Comparison of ENCODE assay signal across 20 cellular contexts in the genomic region with DNA sequence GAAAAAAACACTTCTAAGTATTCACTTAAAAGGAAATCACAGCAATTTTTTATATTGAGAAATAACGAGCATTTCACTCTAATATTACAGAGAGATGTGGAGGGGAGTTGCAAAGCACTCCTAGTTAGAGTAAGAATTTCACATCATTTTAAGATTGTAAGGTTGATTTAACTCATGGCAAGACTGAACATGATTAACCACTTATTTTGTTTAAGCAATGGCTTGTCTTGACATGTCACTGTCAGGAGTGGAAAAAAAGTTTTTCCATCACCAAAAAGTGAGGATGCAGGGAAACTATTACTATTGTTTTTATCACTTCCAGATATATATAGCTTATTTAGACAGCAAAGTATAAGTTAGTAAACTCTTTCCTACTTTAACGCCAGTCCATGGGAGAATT. TPM values are rescaled to one million over a fixed set of nuclear protein-coding genes. Genes with fewer than 3 reads are reported as not detected.
"Had no signal": no experiment of that assay in that cellular context is flagged by ENCODE, and none has a peak within 500 bp of the region (broad histone marks: within the 10 kb centered on the region; RNA-seq: fewer than 3 reads in every experiment).

No MANE protein-coding gene starts in this region.

- DNase-seq: activated CD4-positive, alpha-beta memory T cell treated with anti-CD3 and anti-CD28 coated beads, Interleukin-2, amount 10 ng/mL, durations not matched to agents 7 days and 5 days; activated CD4-positive, alpha-beta T cell treated with anti-CD3 and anti-CD28 coated beads for 48 hours; activated CD4-positive, CD25-positive, alpha-beta regulatory T cell; activated CD8-positive, alpha-beta memory T cell treated with anti-CD3 and anti-CD28 coated beads, Interleukin-2, amount 10 ng/mL, durations not matched to agents 7 days and 5 days; activated naive CD4-positive, alpha-beta T cell; activated naive CD8-positive, alpha-beta T cell treated with anti-CD3 and anti-CD28 coated beads for 36 hours; amygdala; central memory CD4-positive, alpha-beta T cell; colonic mucosa; mesendoderm; naive thymus-derived CD8-positive, alpha-beta T cell; stimulated activated CD4-positive, alpha-beta T cell treated with anti-CD3 and anti-CD28 coated beads, Interleukin-4, amount 100 ng/mL, for 1 hour; stomach; T-cell; upper lobe of left lung had no signal

- H3K27me3 ChIP-seq: colonic mucosa, hepatocyte, stomach, upper lobe of left lung had no signal

- H2AFZ ChIP-seq: hepatocyte, parathyroid adenoma had no signal

- ATAC-seq: activated CD8-positive, alpha-beta memory T cell treated with anti-CD3 and anti-CD28 coated beads, Interleukin-2, amount 10 ng/mL, durations not matched to agents 7 days and 5 days; naive thymus-derived CD8-positive, alpha-beta T cell; sciatic nerve; T-cell had no signal

- H3K79me2 ChIP-seq: hepatocyte, parathyroid adenoma had no signal

- H3K4me2 ChIP-seq: hepatocyte, smooth muscle cell had no signal

- H3K4me3 ChIP-seq: colonic mucosa, hepatocyte, smooth muscle cell, stomach, thoracic aorta, upper lobe of left lung had no signal

- H3K4me1 ChIP-seq: colonic mucosa, parathyroid adenoma, stomach, upper lobe of left lung had no signal

- H3K36me3 ChIP-seq: colonic mucosa, stomach, thoracic aorta had no signal

- H3K27ac ChIP-seq: colonic mucosa, hepatocyte, parathyroid adenoma, stomach, thoracic aorta, upper lobe of left lung had no signal

- H3K9me3 ChIP-seq: colonic mucosa, stomach, thoracic aorta, upper lobe of left lung had no signal

RNA-seq across cellular contexts. Expression of gene CD36, which starts 27.1 kb away (rescaled TPM):
- total RNA-seq: activated CD4-positive, alpha-beta memory T cell treated with anti-CD3 and anti-CD28 coated beads, Interleukin-2, amount 10 ng/mL, durations not matched to agents 7 days and 5 days; activated CD8-positive, alpha-beta memory T cell treated with anti-CD3 and anti-CD28 coated beads, Interleukin-2, amount 10 ng/mL, durations not matched to agents 7 days and 5 days; activated naive CD8-positive, alpha-beta T cell treated with anti-CD3 and anti-CD28 coated beads for 36 hours had no signal
